Comparison of ENCODE assay signal across 8 cellular contexts in the genomic region with DNA sequence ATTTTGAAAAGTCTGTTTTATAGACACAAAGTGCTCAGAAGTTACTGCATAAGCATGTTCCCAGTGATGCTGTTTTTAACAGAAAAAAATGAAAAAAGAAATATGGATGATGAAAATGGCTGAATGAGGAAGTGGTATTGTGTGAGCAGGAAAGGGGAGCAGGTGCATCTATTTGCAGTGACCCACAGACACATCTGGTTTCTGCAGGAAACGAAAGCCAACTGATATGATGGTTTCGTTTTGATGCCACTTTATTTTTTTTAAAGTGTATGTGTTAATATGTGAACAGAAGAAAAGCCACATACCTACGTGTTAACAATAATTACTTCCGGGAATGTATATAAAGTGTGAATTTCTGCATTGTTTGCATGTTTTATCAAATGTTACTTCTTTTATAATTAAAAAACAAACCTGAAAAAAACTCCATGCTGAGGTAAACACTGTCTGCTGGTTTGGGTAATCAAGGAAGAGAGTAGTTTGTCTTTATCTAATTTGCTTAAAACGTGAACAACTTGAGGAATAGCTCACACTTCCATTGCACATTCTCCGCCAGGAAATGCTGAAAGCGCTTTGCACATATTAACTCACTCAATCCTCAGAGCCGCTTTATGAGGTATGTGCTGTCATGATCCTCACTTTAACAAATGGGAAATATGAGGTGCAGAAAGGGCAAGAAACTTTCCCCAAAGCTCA.
DNase-seq lines count a peak whose midpoint lies in the region; ATAC-seq and TF ChIP-seq lines count a peak whose summit lies in the region.

No MANE protein-coding gene starts in this region.

- DNase-seq in GM13976 (ENCODE audit: low spot score) (peak; percentile 86), colonic mucosa (no peak), NCI-H1436 treated with DMSO at 0.1 percent for 48 hours (lab: John Stamatoyannopoulos, UW) (no peak)
- no peak for DNase-seq in stimulated activated naive CD4-positive, alpha-beta T cell treated with Interleukin-2 at 50 U/mL for 16 hours (lab: John Stamatoyannopoulos, UW)

- peaks cover 2% of the 10 kb centered on the region for H3K36me3 Mint-ChIP-seq in activated naive CD8-positive, alpha-beta T cell

- TF ChIP-seq EP300 in gastroesophageal sphincter (IDR thresholded peaks at IDR 0.05): no peak

- peak; percentile 71 for ATAC-seq in GM19468 (IDR thresholded peaks at IDR 0.05; ENCODE audit: extremely low read depth, unreplicated experiment)
- ATAC-seq in HG03457 (IDR thresholded peaks at IDR 0.05; ENCODE audit: unreplicated experiment): peak; percentile 66
- no peak for ATAC-seq in gastroesophageal sphincter

- H3K9me3 Mint-ChIP-seq in activated naive CD8-positive, alpha-beta T cell (ENCODE audit: low read depth): no peaks in the 10 kb centered on the region

- H3K9me3 ChIP-seq in colonic mucosa (no peaks in the 10 kb centered on the region), gastroesophageal sphincter (no peaks in the 10 kb centered on the region)

- H3K27me3 Mint-ChIP-seq in activated naive CD8-positive, alpha-beta T cell: no peaks in the 10 kb centered on the region

- H3K27me3 ChIP-seq in colonic mucosa (no peaks in the 10 kb centered on the region), gastroesophageal sphincter (peaks cover 62% of the 10 kb centered on the region)

- 52 to 62% methylated on average over 6 to 8 of the region's 8 CpGs for WGBS in gastroesophageal sphincter (ENCODE audit: low coverage in 1 of 2), 2 donors

- H3K4me1 Mint-ChIP-seq in activated naive CD8-positive, alpha-beta T cell (ENCODE audit: low read depth): peaks cover 12% of the 10 kb centered on the region

- H3K27ac ChIP-seq in colonic mucosa (no peak overlapping the region), gastroesophageal sphincter (no peak overlapping the region)

- peak overlapping the region; percentile 23 for H3K27ac Mint-ChIP-seq in activated naive CD8-positive, alpha-beta T cell

- H3K9ac ChIP-seq in colonic mucosa (ENCODE audit: low read depth in 2 of 2, low read length in 2 of 2): no peak overlapping the region

- TF ChIP-seq CTCF in GM13976 (IDR thresholded peaks at IDR 0.05; ENCODE audit: borderline replicate concordance, control extremely low read depth, extremely low read depth, insufficient read depth, missing control alignments) (no peak), colonic mucosa (IDR thresholded peaks at IDR 0.05) (no peak), gastroesophageal sphincter (IDR thresholded peaks at IDR 0.05) (no peak)

- H3K4me1 ChIP-seq in colonic mucosa (no peaks in the 10 kb centered on the region), gastroesophageal sphincter (no peaks in the 10 kb centered on the region)

- H3K4me3 Mint-ChIP-seq in activated naive CD8-positive, alpha-beta T cell: peak overlapping the region; percentile 51

- H3K4me3 ChIP-seq in colonic mucosa: no peak overlapping the region
- H3K4me3 ChIP-seq in gastroesophageal sphincter: no peak overlapping the region

- in situ Hi-C loops in GM13976 (cut with MboI; ENCODE audit: low sequenced_read_pairs, unreplicated experiment): no loop called here

- intact Hi-C loops in colonic mucosa (cut with DNase I): no loop called here

- TF ChIP-seq POLR2A in gastroesophageal sphincter (IDR thresholded peaks at IDR 0.05): no peak

- H3K36me3 ChIP-seq in colonic mucosa (no peaks in the 10 kb centered on the region), gastroesophageal sphincter (no peaks in the 10 kb centered on the region)
